10 cellular contexts compared by ENCODE assay signal in genomic region chr12:79927772-79928474, GRCh38. TPM values are rescaled to one million over a fixed set of nuclear protein-coding genes. Genes with fewer than 3 reads are reported as not detected.
DNase-seq lines count a peak whose midpoint lies in the region; ATAC-seq, FAIRE-seq and TF ChIP-seq lines count a peak whose summit lies in the region.
"Had no signal": no experiment of that assay in that cellular context is flagged by ENCODE, and none has a peak within 500 bp of the region (broad histone marks: within the 10 kb centered on the region; RNA-seq: fewer than 3 reads in every experiment).

No MANE protein-coding gene starts in this region.

- no peak for TF ChIP-seq EP300 in SK-N-SH (IDR thresholded peaks at IDR 0.05; ENCODE audit: borderline replicate concordance in 1 of 2, low read depth in 1 of 2, low read length in 1 of 2)
- TF ChIP-seq EP300 in K562 (IDR thresholded peaks at IDR 0.05; ENCODE audit: low read length) = no peak

- peaks cover 59% of the 10 kb centered on the region for H3K4me1 Mint-ChIP-seq in stimulated activated naive CD8-positive, alpha-beta T cell treated with anti-CD3 and anti-CD28 coated beads, Interleukin-15, amount 100 ng/mL, for 72 hours

- H3K4me3 ChIP-seq in SK-N-SH (ENCODE audit: low read depth in 2 of 2, low read length in 1 of 2) (no peak overlapping the region), K562 (no peak overlapping the region)
- H3K4me3 ChIP-seq: A549, skin epidermis had no signal

- TF ChIP-seq RAD21 in SK-N-SH (IDR thresholded peaks at IDR 0.05; ENCODE audit: low read length) (no peak), K562 (CRISPR knock-in tag; conservative IDR thresholded peaks at IDR 0.05 in 1 of 2, IDR thresholded peaks at IDR 0.05 in 1 of 2) (no peak)

- POLR2A ChIA-PET in SK-N-SH (lab: Yijun Ruan, JAX) = no interaction called here
- POLR2A ChIA-PET in K562 (lab: Yijun Ruan, JAX) = no interaction called here
- POLR2A ChIA-PET in RWPE1 (lab: Yijun Ruan, JAX; ENCODE audit: low non-redundant PET) = no interaction called here

- DNase-seq in SK-N-SH = no peak
- peak; percentile 66 for DNase-seq in OCI-M1 (lab: John Stamatoyannopoulos, UW)
- peak in 2 of 4 experiments; percentile 37 to 55 for DNase-seq in K562 (ENCODE audit: extremely low read depth in 1 of 4, low spot score in 3 of 4)
- peak; percentile 34 to 54 for DNase-seq in stimulated activated naive CD8-positive, alpha-beta T cell treated with anti-CD3 and anti-CD28 coated beads, Interleukin-15, amount 100 ng/mL, for 72 hours
- DNase-seq in RWPE1 (ENCODE audit: low spot score) = no peak
- DNase-seq in DMS53 treated with DMSO at 0.1 percent for 48 hours (lab: John Stamatoyannopoulos, UW; ENCODE audit: unreplicated experiment) = no peak

- peaks cover 11% of the 10 kb centered on the region for H3F3A ChIP-seq in SK-N-SH (replicated peaks; ENCODE audit: insufficient read depth)

- ATAC-seq in SK-N-SH treated with all-trans-retinoic acid at 6 μM for 48 hours = peak; percentile 58
- ATAC-seq in HG02840 (IDR thresholded peaks at IDR 0.05; ENCODE audit: low FRiP score, unreplicated experiment) = peak; percentile 85
- ATAC-seq in K562 = peak; percentile 76
- peak; percentile 100 for ATAC-seq in stimulated activated naive CD8-positive, alpha-beta T cell treated with anti-CD3 and anti-CD28 coated beads, Interleukin-15, amount 100 ng/mL, for 72 hours
- ATAC-seq: A549 had no signal

- no peaks in the 10 kb centered on the region for H3K9me3 Mint-ChIP-seq in stimulated activated naive CD8-positive, alpha-beta T cell treated with anti-CD3 and anti-CD28 coated beads, Interleukin-15, amount 100 ng/mL, for 72 hours

- no peaks in the 10 kb centered on the region for H3K9me3 ChIP-seq in SK-N-SH
- H3K9me3 ChIP-seq in K562 (replicated peaks; ENCODE audit: control insufficient read depth, insufficient read depth, low read depth, low read length) = no peaks in the 10 kb centered on the region
- H3K9me3 ChIP-seq: A549 had no signal

- H3K4me1 ChIP-seq in SK-N-SH (ENCODE audit: control insufficient read depth in 1 of 2, insufficient read depth in 2 of 2, low read depth in 1 of 2, low read length in 1 of 2) (peaks cover 0 to 9% of the 10 kb centered on the region in 2 experiments; a peak in 3 of 4 replicates), K562 (replicated peaks in 1 of 2; ENCODE audit: control insufficient read depth in 2 of 2, insufficient read depth in 2 of 2, low read length in 2 of 2) (peaks cover 0 to 11% of the 10 kb centered on the region in 2 experiments; a peak in 4 of 5 replicates)

- TF ChIP-seq CTCF in SK-N-SH (IDR thresholded peaks at IDR 0.05) (no peak), K562 (IDR thresholded peaks at IDR 0.05 in 2 of 3, conservative IDR thresholded peaks at IDR 0.05 in 1 of 3; ENCODE audit: insufficient read depth in 2 of 3, low read depth in 1 of 3, low read length in 3 of 3) (no peak), RWPE1 (conservative IDR thresholded peaks at IDR 0.05; ENCODE audit: low read depth) (no peak)

- H3K27me3 ChIP-seq in SK-N-SH (ENCODE audit: insufficient read depth) (no peaks in the 10 kb centered on the region), K562 (ENCODE audit: control insufficient read depth in 2 of 2, insufficient read depth in 2 of 2, low read length in 2 of 2) (no peaks in the 10 kb centered on the region)

- H3K27ac Mint-ChIP-seq in stimulated activated naive CD8-positive, alpha-beta T cell treated with anti-CD3 and anti-CD28 coated beads, Interleukin-15, amount 100 ng/mL, for 72 hours = no peak overlapping the region

- H3K36me3 ChIP-seq in SK-N-SH (replicated peaks in 1 of 2; ENCODE audit: control insufficient read depth in 1 of 2, insufficient read depth in 2 of 2, low read length in 1 of 2) = peaks cover 0 to 6% of the 10 kb centered on the region in 2 experiments
- 0 out of 3 replicates have a peak, but pooled peaks cover 5% of the 10 kb centered on the region for H3K36me3 ChIP-seq in K562 (ENCODE audit: control insufficient read depth, insufficient read depth, low read length)

- WGBS in SK-N-SH (ENCODE audit: low lambda C conversion rate) = 81% methylated on average over 1 of the region's 1 CpG
- 15% methylated on average over 1 of the region's 1 CpG for WGBS in K562 (ENCODE audit: insufficient coverage, low coverage, missing lambda C conversion rate)

- no peak for TF ChIP-seq POLR2A in K562 (conservative IDR thresholded peaks at IDR 0.05)

- H3K9ac ChIP-seq in SK-N-SH (no peak overlapping the region), K562 (ENCODE audit: insufficient read depth in 1 of 2, low read depth in 2 of 2, low read length in 2 of 2) (no peak overlapping the region)

- H3K27me3 Mint-ChIP-seq in stimulated activated naive CD8-positive, alpha-beta T cell treated with anti-CD3 and anti-CD28 coated beads, Interleukin-15, amount 100 ng/mL, for 72 hours = no peaks in the 10 kb centered on the region

- intact Hi-C loops in K562 (cut with micrococcal nuclease) = no loop called here

- in situ Hi-C loops in K562 (cut with MboI) = no loop called here

- CTCF ChIA-PET in SK-N-SH (lab: Yijun Ruan, JAX) (interaction anchor here (0.7 kb wide), 1 partner anchor 342 kb away, joined by 3 read pairs; no protein-coding TSS in a partner anchor), K562 (lab: Yijun Ruan, JAX; ENCODE audit: low intra/inter-chr PET ratio) (no interaction called here), RWPE1 (lab: Yijun Ruan, JAX) (interaction anchor here (0.6 kb wide), 1 partner anchor 23 kb away, joined by 3 read pairs; no protein-coding TSS in a partner anchor)

- H2AFZ ChIP-seq in SK-N-SH (ENCODE audit: low read depth) (no peak overlapping the region), K562 (ENCODE audit: low read depth, low read length) (no peak overlapping the region)

- H3K79me2 ChIP-seq in SK-N-SH (ENCODE audit: insufficient read depth) = peaks cover 100% of the 10 kb centered on the region
- peaks cover 100% of the 10 kb centered on the region for H3K79me2 ChIP-seq in K562 (ENCODE audit: control insufficient read depth, insufficient read depth, low read length)

- H3K4me3 Mint-ChIP-seq in stimulated activated naive CD8-positive, alpha-beta T cell treated with anti-CD3 and anti-CD28 coated beads, Interleukin-15, amount 100 ng/mL, for 72 hours = peak overlapping the region; percentile 7 to 30

- H3K4me2 ChIP-seq in SK-N-SH (no peak overlapping the region; the same call in 1 of the 2 replicates), K562 (ENCODE audit: insufficient read depth, low read length) (peak overlapping the region; percentile 55)
- H3K4me2 ChIP-seq: A549 had no signal

- no TSS peak for BruUV-seq in K562 (replicated peaks; lab: Mats Ljungman, UMichigan)

- H4K20me1 ChIP-seq in SK-N-SH (ENCODE audit: insufficient read depth) = peaks cover 96% of the 10 kb centered on the region
- peaks cover 4% of the 10 kb centered on the region; the same call in 1 of the 2 replicates for H4K20me1 ChIP-seq in K562 (replicated peaks; ENCODE audit: control insufficient read depth, insufficient read depth, low read length)

- FAIRE-seq in K562 (lab: Jason Lieb, UNC) = peak; percentile 84
- FAIRE-seq: A549 had no signal

- no peaks in the 10 kb centered on the region for H3K9me1 ChIP-seq in K562 (ENCODE audit: control insufficient read depth, insufficient read depth, low read length)

- 0 out of 4 replicates have a peak overlapping the region, but pooled peaks of 1 of the 2 experiments have one; percentile 5 for H3K27ac ChIP-seq in SK-N-SH (ENCODE audit: low read depth in 2 of 2, low read length in 1 of 2)
- no peak overlapping the region; the same call in 2 of the 3 replicates for H3K27ac ChIP-seq in K562 (ENCODE audit: extremely low read depth, low read depth, low read length)
- no peak overlapping the region for H3K27ac ChIP-seq in RWPE1
- H3K27ac ChIP-seq: A549 had no signal

- H3K9me2 ChIP-seq in SK-N-SH = no peaks in the 10 kb centered on the region

TF ChIP-seq in SK-N-SH treated with all-trans-retinoic acid at 6 μM for 48 hours, 23 proteins besides CTCF, POLR2A, EP300 and RAD21:
- TF ChIP-seq PPARA (CRISPR knock-in tag; IDR thresholded peaks at IDR 0.05; ENCODE audit: borderline replicate concordance) (no peak), ARNTL (CRISPR knock-in tag; IDR thresholded peaks at IDR 0.05; ENCODE audit: borderline replicate concordance, low read depth) (no peak), GLIS3 (CRISPR knock-in tag; IDR thresholded peaks at IDR 0.05) (no peak), BACH2 (CRISPR knock-in tag; IDR thresholded peaks at IDR 0.05; ENCODE audit: borderline replicate concordance) (no peak)

TF ChIP-seq in SK-N-SH, 30 proteins besides CTCF, POLR2A, EP300 and RAD21 (continues in another document):
- TF ChIP-seq MXI1 (IDR thresholded peaks at IDR 0.05; ENCODE audit: low read depth, low read length) (no peak), TCF12 (IDR thresholded peaks at IDR 0.05) (no peak)

TF ChIP-seq in K562, 482 proteins besides CTCF, POLR2A, EP300 and RAD21 (continues in another document):
- TF ChIP-seq MEIS2 (IDR thresholded peaks at IDR 0.05; ENCODE audit: partially characterized antibody) = peak; percentile 63

RNA-seq across cellular contexts. Expression of gene PPP1R12A, which starts 7.0 kb away (rescaled TPM):
- polyA plus RNA-seq in SK-N-SH (2012; rRNA removed) (26.0 and 39.0 TPM in 2 replicates), K562 (2011; rRNA removed) (49.3 and 51.3 TPM in 2 replicates), K562 (2014; fragmentation: Illumina TruSeq; extraction: Trizol) (83.8 and 109 TPM in 2 replicates), K562 (2014; fragmentation: Nextera tagmentation; extraction: Ambion mirVana) (10 to 100 TPM; 26.4 to 42.3 TPM), K562 (2014; rRNA removed) (37.0 and 44.1 TPM in 2 replicates)
- polyA plus RNA-seq in SK-N-SH (2012; cell fraction: cytosol; rRNA removed) = 31.0 and 40.0 TPM in 2 replicates
- 38.3 and 80.8 TPM in 2 replicates for polyA plus RNA-seq in SK-N-SH (2012; cell fraction: nucleus; rRNA removed)
- 78.5 and 335 TPM in 2 replicates for total RNA-seq in K562 (2011; cell fraction: chromatin; rRNA removed; ENCODE audit: low replicate concordance)
- 46.4 and 56.5 TPM in 2 replicates for total RNA-seq in K562 (2011; cell fraction: nucleolus; rRNA removed)
- total RNA-seq in K562 (2011; cell fraction: nucleoplasm; rRNA removed) = 94.4 and 121 TPM in 2 replicates
- total RNA-seq in K562 (2014; rRNA removed) (68.0 and 116 TPM in 2 replicates), K562 (2014; rRNA removed; fragmentation: Illumina TruSeq; extraction: Trizol) (106 and 131 TPM in 2 replicates), K562 (2015; rRNA removed; fragmentation: Illumina TruSeq; extraction: Trizol) (118 and 119 TPM in 2 replicates), K562 (2021) (51.9 and 53.3 TPM in 2 replicates)
- 11.0 and 12.7 TPM in 2 replicates for polyA plus RNA-seq in K562 (2011; cell fraction: cytosol; rRNA removed)
- 52.5 and 67.8 TPM in 2 replicates for polyA plus RNA-seq in K562 (2011; cell fraction: nucleus; rRNA removed)
- 29.0 and 33.0 TPM in 2 replicates for polyA plus RNA-seq in K562 (2012)
- polyA minus RNA-seq in K562 (2011; rRNA and poly(A)+ RNA removed) = 232 and 234 TPM in 2 replicates
- polyA minus RNA-seq in K562 (2011; cell fraction: cytosol; rRNA and poly(A)+ RNA removed) = 52.6 and 79.4 TPM in 2 replicates
- 96.9 and 176 TPM in 2 replicates for polyA minus RNA-seq in K562 (2011; cell fraction: nucleus; rRNA and poly(A)+ RNA removed)

Comparison
In these comparisons a context has a peak if more than half of its experiments do, and no peak if none do; other contexts are left out.
1. DNase-seq: peak in OCI-M1 (single experiment) and stimulated activated naive CD8-positive, alpha-beta T cell treated with anti-CD3 and anti-CD28 coated beads, Interleukin-15, amount 100 ng/mL, for 72 hours (2 of 2); none in SK-N-SH (single experiment), RWPE1 (single experiment) and DMS53 treated with DMSO at 0.1 percent for 48 hours (single experiment).
2. Peak in every context shown above with its lines, with median percentiles within 50 percentile points of each other: ATAC-seq.